In genomic region chr15:101251830-101252820, GRCh38 we compare ENCODE assay signal across 1 cellular context.
TF ChIP-seq lines count a peak whose summit lies in the region.

CHSY1 (minus strand) TSS chr15:101252048; CDS start chr15:101251456, 592 bp downstream.

TF ChIP-seq in HepG2, 621 proteins besides CTCF, POLR2A, EP300 and RAD21 (continued from another document and continues in another):
- TF ChIP-seq, protein P1, sequence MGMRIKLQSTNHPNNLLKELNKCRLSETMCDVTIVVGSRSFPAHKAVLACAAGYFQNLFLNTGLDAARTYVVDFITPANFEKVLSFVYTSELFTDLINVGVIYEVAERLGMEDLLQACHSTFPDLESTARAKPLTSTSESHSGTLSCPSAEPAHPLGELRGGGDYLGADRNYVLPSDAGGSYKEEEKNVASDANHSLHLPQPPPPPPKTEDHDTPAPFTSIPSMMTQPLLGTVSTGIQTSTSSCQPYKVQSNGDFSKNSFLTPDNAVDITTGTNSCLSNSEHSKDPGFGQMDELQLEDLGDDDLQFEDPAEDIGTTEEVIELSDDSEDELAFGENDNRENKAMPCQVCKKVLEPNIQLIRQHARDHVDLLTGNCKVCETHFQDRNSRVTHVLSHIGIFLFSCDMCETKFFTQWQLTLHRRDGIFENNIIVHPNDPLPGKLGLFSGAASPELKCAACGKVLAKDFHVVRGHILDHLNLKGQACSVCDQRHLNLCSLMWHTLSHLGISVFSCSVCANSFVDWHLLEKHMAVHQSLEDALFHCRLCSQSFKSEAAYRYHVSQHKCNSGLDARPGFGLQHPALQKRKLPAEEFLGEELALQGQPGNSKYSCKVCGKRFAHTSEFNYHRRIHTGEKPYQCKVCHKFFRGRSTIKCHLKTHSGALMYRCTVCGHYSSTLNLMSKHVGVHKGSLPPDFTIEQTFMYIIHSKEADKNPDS (CRISPR knock-in tag; IDR thresholded peaks at IDR 0.05): 0 out of 2 replicates have a peak, but pooled peaks have one; percentile 27
- TF ChIP-seq, protein P2, sequence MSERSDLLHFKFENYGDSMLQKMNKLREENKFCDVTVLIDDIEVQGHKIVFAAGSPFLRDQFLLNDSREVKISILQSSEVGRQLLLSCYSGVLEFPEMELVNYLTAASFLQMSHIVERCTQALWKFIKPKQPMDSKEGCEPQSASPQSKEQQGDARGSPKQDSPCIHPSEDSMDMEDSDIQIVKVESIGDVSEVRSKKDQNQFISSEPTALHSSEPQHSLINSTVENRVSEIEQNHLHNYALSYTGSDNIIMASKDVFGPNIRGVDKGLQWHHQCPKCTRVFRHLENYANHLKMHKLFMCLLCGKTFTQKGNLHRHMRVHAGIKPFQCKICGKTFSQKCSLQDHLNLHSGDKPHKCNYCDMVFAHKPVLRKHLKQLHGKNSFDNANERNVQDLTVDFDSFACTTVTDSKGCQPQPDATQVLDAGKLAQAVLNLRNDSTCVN (CRISPR knock-in tag; IDR thresholded peaks at IDR 0.05; ENCODE audit: borderline replicate concordance): 0 out of 2 replicates have a peak, but pooled peaks have one; percentile 15
- TF ChIP-seq NR2F6 (IDR thresholded peaks at IDR 0.05) (no peak), NR2F6 (CRISPR knock-in tag; IDR thresholded peaks at IDR 0.05) (peak; percentile 24; the same call in 1 of the 2 replicates), GATAD2A (CRISPR knock-in tag; IDR thresholded peaks at IDR 0.05) (peak; percentile 35; the same call in 1 of the 2 replicates), CREB1 (IDR thresholded peaks at IDR 0.05) (peak; percentile 65), CREB1 (CRISPR knock-in tag; IDR thresholded peaks at IDR 0.05) (peak; percentile 57; the same call in 1 of the 2 replicates), ZNF605 (CRISPR knock-in tag; IDR thresholded peaks at IDR 0.05) (0 out of 2 replicates have a peak, but pooled peaks have one; percentile 25), E2F1 (CRISPR knock-in tag; IDR thresholded peaks at IDR 0.05) (no peak), AFF4 (CRISPR knock-in tag; IDR thresholded peaks at IDR 0.05) (no peak), ZNF792 (CRISPR knock-in tag; IDR thresholded peaks at IDR 0.05) (peak; percentile 30; the same call in 1 of the 2 replicates), SOX13 (IDR thresholded peaks at IDR 0.05) (no peak; the same call in 1 of the 2 replicates), SOX13 (CRISPR knock-in tag; conservative IDR thresholded peaks at IDR 0.05 in 1 of 2, IDR thresholded peaks at IDR 0.05 in 1 of 2) (peak in 1 of 2 experiments; percentile 48; a peak in 2 of 4 replicates), ATF5 (CRISPR knock-in tag; IDR thresholded peaks at IDR 0.05; ENCODE audit: low read depth) (no peak), ZNF543 (CRISPR knock-in tag; IDR thresholded peaks at IDR 0.05) (0 out of 2 replicates have a peak, but pooled peaks have one; percentile 31), THRA (CRISPR knock-in tag; IDR thresholded peaks at IDR 0.05; ENCODE audit: borderline replicate concordance) (0 out of 2 replicates have a peak, but pooled peaks have one; percentile 14), HNRNPK (IDR thresholded peaks at IDR 0.05; ENCODE audit: low read depth, low read length, poor library complexity, severe bottlenecking) (peak; percentile 29), PAF1 (CRISPR knock-in tag; IDR thresholded peaks at IDR 0.05) (no peak), ZNF781 (CRISPR knock-in tag; IDR thresholded peaks at IDR 0.05; ENCODE audit: borderline replicate concordance, not compliant biosample characterization) (no peak), KDM2A (CRISPR knock-in tag; IDR thresholded peaks at IDR 0.05; ENCODE audit: borderline replicate concordance, low read depth) (peak; percentile 84; the same call in 1 of the 2 replicates), SP2 (CRISPR knock-in tag; IDR thresholded peaks at IDR 0.05) (peak; percentile 62), PHF21A (CRISPR knock-in tag; IDR thresholded peaks at IDR 0.05) (peak; percentile 57; the same call in 1 of the 2 replicates), NFKB2 (CRISPR knock-in tag; IDR thresholded peaks at IDR 0.05; ENCODE audit: borderline replicate concordance) (0 out of 2 replicates have a peak, but pooled peaks have one; percentile 19), YEATS4 (CRISPR knock-in tag; IDR thresholded peaks at IDR 0.05; ENCODE audit: borderline replicate concordance) (peak; percentile 70; the same call in 1 of the 2 replicates), HDAC2 (CRISPR knock-in tag; IDR thresholded peaks at IDR 0.05) (peak; percentile 39; the same call in 1 of the 2 replicates), POLR2G (IDR thresholded peaks at IDR 0.05; ENCODE audit: low read depth, low read length) (peak; percentile 67), ZNF251 (CRISPR knock-in tag; IDR thresholded peaks at IDR 0.05) (no peak), ZNF333 (CRISPR knock-in tag; IDR thresholded peaks at IDR 0.05; ENCODE audit: borderline replicate concordance) (no peak), ZNF777 (CRISPR knock-in tag; IDR thresholded peaks at IDR 0.05) (peak; percentile 97), PAWR (CRISPR knock-in tag; IDR thresholded peaks at IDR 0.05; ENCODE audit: borderline replicate concordance) (no peak), SKI (IDR thresholded peaks at IDR 0.05; ENCODE audit: partially characterized antibody) (peak; percentile 81), MAZ (IDR thresholded peaks at IDR 0.05; ENCODE audit: borderline replicate concordance, low read depth, low read length) (0 out of 2 replicates have a peak, but pooled peaks have one; percentile 37), MAZ (CRISPR knock-in tag; IDR thresholded peaks at IDR 0.05; ENCODE audit: low read depth) (peak; percentile 80)
- TF ChIP-seq, protein P3, sequence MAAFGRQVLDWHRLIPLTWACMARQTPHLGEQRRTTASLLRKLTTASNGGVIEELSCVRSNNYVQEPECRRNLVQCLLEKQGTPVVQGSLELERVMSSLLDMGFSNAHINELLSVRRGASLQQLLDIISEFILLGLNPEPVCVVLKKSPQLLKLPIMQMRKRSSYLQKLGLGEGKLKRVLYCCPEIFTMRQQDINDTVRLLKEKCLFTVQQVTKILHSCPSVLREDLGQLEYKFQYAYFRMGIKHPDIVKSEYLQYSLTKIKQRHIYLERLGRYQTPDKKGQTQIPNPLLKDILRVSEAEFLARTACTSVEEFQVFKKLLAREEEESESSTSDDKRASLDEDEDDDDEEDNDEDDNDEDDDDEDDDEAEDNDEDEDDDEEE (CRISPR knock-in tag; IDR thresholded peaks at IDR 0.05): no peak
- TF ChIP-seq, protein P4, sequence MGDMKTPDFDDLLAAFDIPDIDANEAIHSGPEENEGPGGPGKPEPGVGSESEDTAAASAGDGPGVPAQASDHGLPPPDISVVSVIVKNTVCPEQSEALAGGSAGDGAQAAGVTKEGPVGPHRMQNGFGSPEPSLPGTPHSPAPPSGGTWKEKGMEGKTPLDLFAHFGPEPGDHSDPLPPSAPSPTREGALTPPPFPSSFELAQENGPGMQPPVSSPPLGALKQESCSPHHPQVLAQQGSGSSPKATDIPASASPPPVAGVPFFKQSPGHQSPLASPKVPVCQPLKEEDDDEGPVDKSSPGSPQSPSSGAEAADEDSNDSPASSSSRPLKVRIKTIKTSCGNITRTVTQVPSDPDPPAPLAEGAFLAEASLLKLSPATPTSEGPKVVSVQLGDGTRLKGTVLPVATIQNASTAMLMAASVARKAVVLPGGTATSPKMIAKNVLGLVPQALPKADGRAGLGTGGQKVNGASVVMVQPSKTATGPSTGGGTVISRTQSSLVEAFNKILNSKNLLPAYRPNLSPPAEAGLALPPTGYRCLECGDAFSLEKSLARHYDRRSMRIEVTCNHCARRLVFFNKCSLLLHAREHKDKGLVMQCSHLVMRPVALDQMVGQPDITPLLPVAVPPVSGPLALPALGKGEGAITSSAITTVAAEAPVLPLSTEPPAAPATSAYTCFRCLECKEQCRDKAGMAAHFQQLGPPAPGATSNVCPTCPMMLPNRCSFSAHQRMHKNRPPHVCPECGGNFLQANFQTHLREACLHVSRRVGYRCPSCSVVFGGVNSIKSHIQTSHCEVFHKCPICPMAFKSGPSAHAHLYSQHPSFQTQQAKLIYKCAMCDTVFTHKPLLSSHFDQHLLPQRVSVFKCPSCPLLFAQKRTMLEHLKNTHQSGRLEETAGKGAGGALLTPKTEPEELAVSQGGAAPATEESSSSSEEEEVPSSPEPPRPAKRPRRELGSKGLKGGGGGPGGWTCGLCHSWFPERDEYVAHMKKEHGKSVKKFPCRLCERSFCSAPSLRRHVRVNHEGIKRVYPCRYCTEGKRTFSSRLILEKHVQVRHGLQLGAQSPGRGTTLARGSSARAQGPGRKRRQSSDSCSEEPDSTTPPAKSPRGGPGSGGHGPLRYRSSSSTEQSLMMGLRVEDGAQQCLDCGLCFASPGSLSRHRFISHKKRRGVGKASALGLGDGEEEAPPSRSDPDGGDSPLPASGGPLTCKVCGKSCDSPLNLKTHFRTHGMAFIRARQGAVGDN (CRISPR knock-in tag; IDR thresholded peaks at IDR 0.05): peak; percentile 74
- TF ChIP-seq, protein P5, sequence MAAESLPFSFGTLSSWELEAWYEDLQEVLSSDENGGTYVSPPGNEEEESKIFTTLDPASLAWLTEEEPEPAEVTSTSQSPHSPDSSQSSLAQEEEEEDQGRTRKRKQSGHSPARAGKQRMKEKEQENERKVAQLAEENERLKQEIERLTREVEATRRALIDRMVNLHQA (CRISPR knock-in tag; IDR thresholded peaks at IDR 0.05): no peak
